In genomic region chr20:14335122-14335521, GRCh38 we compare ENCODE assay signal across 12 cellular contexts. TPM values are rescaled to one million over a fixed set of nuclear protein-coding genes. Genes with fewer than 3 reads are reported as not detected.
DNase-seq lines count a peak whose midpoint lies in the region; ATAC-seq and TF ChIP-seq lines count a peak whose summit lies in the region.
"Had no signal": no experiment of that assay in that cellular context is flagged by ENCODE, and none has a peak within 500 bp of the region (broad histone marks: within the 10 kb centered on the region; RNA-seq: fewer than 3 reads in every experiment).

No MANE protein-coding gene starts in this region.

- TF ChIP-seq CTCF in osteocyte (IDR thresholded peaks at IDR 0.05): no peak

- peak overlapping the region; percentile 60 for H3K4me3 ChIP-seq in MG63
- peak overlapping the region; percentile 98 for H3K4me3 ChIP-seq in endocrine pancreas (ENCODE audit: control insufficient read depth, insufficient read depth, low read length)
- H3K4me3 ChIP-seq in skeletal muscle cell (ENCODE audit: low read depth, low read length): peak overlapping the region; percentile 20
- H3K4me3 ChIP-seq: BLaER1 treated with 17β-estradiol and CSF1 and Interleukin-3, amounts not matched to agents 10 nM and 100 nM; spleen had no signal

- H3K27me3 Mint-ChIP-seq in osteocyte (ENCODE audit: unreplicated experiment): peaks cover 24% of the 10 kb centered on the region

- H3K9me3 ChIP-seq in MG63 (no peaks in the 10 kb centered on the region), endocrine pancreas (ENCODE audit: control insufficient read depth, low read length) (no peaks in the 10 kb centered on the region)
- H3K9me3 ChIP-seq: BLaER1 treated with 17β-estradiol and CSF1 and Interleukin-3, amounts not matched to agents 10 nM and 100 nM; spleen had no signal

- no peak for DNase-seq in MG63
- DNase-seq in medulla oblongata (ENCODE audit: extremely low spot score): peak; percentile 43
- no peak for DNase-seq in skeletal muscle cell (ENCODE audit: low read depth)
- no peak for DNase-seq in osteocyte (ENCODE audit: extremely low spot score, unreplicated experiment)
- DNase-seq: activated B cell treated with CpG ODN at 0.5 μM for 24 hours; activated T-cell treated with anti-CD3 and anti-CD28 coated beads, Interleukin-2, amount 50 U/mL, for 4 hours; spleen had no signal

- H3K4me1 ChIP-seq in endocrine pancreas (ENCODE audit: control insufficient read depth, insufficient read depth, low read length): peaks cover 17% of the 10 kb centered on the region
- H3K4me1 ChIP-seq: spleen had no signal

- H3K9ac ChIP-seq in endocrine pancreas (ENCODE audit: control insufficient read depth, insufficient read depth, low read length): no peak overlapping the region
- H3K9ac ChIP-seq: BLaER1 treated with 17β-estradiol and CSF1 and Interleukin-3, amounts not matched to agents 10 nM and 100 nM had no signal

- no peaks in the 10 kb centered on the region for H3K9me3 Mint-ChIP-seq in osteocyte (ENCODE audit: unreplicated experiment)
- H3K9me3 Mint-ChIP-seq: activated B cell treated with CpG ODN at 0.5 μM for 24 hours had no signal

- no peak for ATAC-seq in HG02970 (IDR thresholded peaks at IDR 0.05; ENCODE audit: low FRiP score, unreplicated experiment)
- no peak for ATAC-seq in esophagus mucosa
- no peak for ATAC-seq in HG03045 (IDR thresholded peaks at IDR 0.05; ENCODE audit: unreplicated experiment)
- ATAC-seq: activated T-cell treated with anti-CD3 and anti-CD28 coated beads, Interleukin-2, amount 50 U/mL, for 4 hours had no signal

- no peaks in the 10 kb centered on the region for H3K36me3 Mint-ChIP-seq in osteocyte (ENCODE audit: unreplicated experiment)

- H3K36me3 ChIP-seq in MG63 (no peaks in the 10 kb centered on the region; the same call in 1 of the 2 replicates), endocrine pancreas (ENCODE audit: control insufficient read depth, insufficient read depth, low read length) (no peaks in the 10 kb centered on the region)
- H3K36me3 ChIP-seq: BLaER1 treated with 17β-estradiol and CSF1 and Interleukin-3, amounts not matched to agents 10 nM and 100 nM; spleen had no signal

- H3K4me1 Mint-ChIP-seq in osteocyte (ENCODE audit: unreplicated experiment): peaks cover 12% of the 10 kb centered on the region

- no peak overlapping the region for H3K4me3 Mint-ChIP-seq in osteocyte (ENCODE audit: unreplicated experiment)
- H3K4me3 Mint-ChIP-seq: activated B cell treated with CpG ODN at 0.5 μM for 24 hours; activated T-cell treated with anti-CD3 and anti-CD28 coated beads, Interleukin-2, amount 50 U/mL, for 4 hours had no signal

- H3K27me3 ChIP-seq in MG63 (no peaks in the 10 kb centered on the region), endocrine pancreas (ENCODE audit: control insufficient read depth, insufficient read depth, low read length) (no peaks in the 10 kb centered on the region)
- H3K27me3 ChIP-seq: BLaER1 treated with 17β-estradiol and CSF1 and Interleukin-3, amounts not matched to agents 10 nM and 100 nM; spleen had no signal

- no peak overlapping the region for H3K27ac Mint-ChIP-seq in osteocyte (ENCODE audit: unreplicated experiment)
- H3K27ac Mint-ChIP-seq: activated B cell treated with CpG ODN at 0.5 μM for 24 hours had no signal

RNA-seq across cellular contexts. Expression of gene FLRT3, which starts 2.3 kb away (rescaled TPM):
- total RNA-seq in MG63 (2014; rRNA removed; shearing (Covaris generic); ENCODE audit: low replicate concordance): 32.3 and 51.6 TPM in 2 replicates
- 0.16 and 0.40 TPM in 2 replicates for total RNA-seq in osteocyte
- total RNA-seq in esophagus mucosa: 3.0 TPM
- total RNA-seq: activated B cell treated with CpG ODN at 0.5 μM for 24 hours; activated T-cell treated with anti-CD3 and anti-CD28 coated beads, Interleukin-2, amount 50 U/mL, for 4 hours had no signal

Comparison
In these comparisons a context has a peak if more than half of its experiments do, and no peak if none do; other contexts are left out.
1. H3K4me3 ChIP-seq: peak in every context shown above with its lines; median percentile 98 in endocrine pancreas; 60 in MG63; 20 in skeletal muscle cell.